In the genomic region with DNA sequence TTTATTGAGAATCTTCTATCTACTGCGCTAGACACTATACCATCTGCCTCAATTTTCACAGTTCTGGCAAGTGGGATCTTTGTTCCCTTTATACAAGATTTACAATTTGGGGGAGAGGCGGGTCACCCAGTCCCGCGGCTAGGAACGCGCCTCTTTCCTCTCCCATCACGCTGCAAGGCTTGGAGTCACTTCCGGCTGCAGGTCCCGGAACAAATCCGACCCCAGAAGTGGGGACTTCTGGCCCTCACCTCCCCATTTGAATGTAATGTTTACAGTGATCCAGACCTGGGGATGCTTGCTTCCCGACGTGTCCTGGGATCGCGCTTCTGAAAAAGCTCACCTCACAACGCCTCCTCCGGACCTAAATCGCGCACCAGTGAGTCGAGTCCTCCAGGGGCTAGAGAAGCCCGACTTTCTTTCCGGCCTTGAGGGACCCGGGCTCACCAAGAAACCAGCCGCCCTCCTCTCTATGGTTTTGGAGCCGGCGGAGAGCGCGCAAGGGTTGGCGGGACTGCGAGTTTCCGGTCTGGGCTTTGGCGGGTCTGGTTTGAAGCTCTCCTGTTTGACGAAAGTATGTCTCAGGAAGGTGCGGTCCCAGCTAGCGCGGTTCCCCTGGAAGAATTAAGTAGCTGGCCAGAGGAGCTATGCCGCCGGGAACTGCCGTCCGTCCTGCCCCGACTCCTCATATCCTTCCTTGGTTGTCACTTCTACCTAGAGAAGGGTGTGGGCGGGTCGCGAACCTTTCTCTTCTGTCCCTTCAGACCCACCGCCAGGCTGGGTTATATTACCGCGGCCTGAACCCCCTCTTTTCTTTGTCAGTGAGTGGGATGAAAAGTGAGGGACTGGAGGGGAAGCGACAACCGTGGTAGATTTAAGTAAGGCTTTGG, we compare ENCODE assay signal across 8 cellular contexts. TPM values are rescaled to one million over a fixed set of nuclear protein-coding genes. Genes with fewer than 3 reads are reported as not detected.
A peak's percentile ranks its signal among the peaks of the same experiment; 100 is the strongest.
DNase-seq lines count a peak whose midpoint lies in the region; ATAC-seq and TF ChIP-seq lines count a peak whose summit lies in the region.

A gene (minus strand): TSS at position 378 of the 887 bp plus-strand sequence. CDS start 1,212 bp downstream, outside the sequence.

- no peak for TF ChIP-seq EP300 in transverse colon (IDR thresholded peaks at IDR 0.05; ENCODE audit: low read depth)

- H3K27me3 ChIP-seq in cardiac muscle cell (no peaks in the 10 kb centered on the region), parathyroid adenoma (ENCODE audit: control insufficient read depth, insufficient read depth, low read length) (no peaks in the 10 kb centered on the region), transverse colon (no peaks in the 10 kb centered on the region)

- H3K27ac ChIP-seq in cardiac muscle cell (peak within 1 kb of the TSS; percentile 85), parathyroid adenoma (peak within 1 kb of the TSS; percentile 95), transverse colon (peak within 1 kb of the TSS; percentile 84 to 92 (median 89))

- peak within 1 kb of the TSS; percentile 79 for H3K4me3 ChIP-seq in GM12865 (ENCODE audit: low read depth, low read length)
- peak within 1 kb of the TSS; percentile 62 for H3K4me3 ChIP-seq in cardiac muscle cell
- peak within 1 kb of the TSS; percentile 95 for H3K4me3 ChIP-seq in parathyroid adenoma (ENCODE audit: low read depth, low read length)
- H3K4me3 ChIP-seq in transverse colon, result peak within 1 kb of the TSS; percentile 49 to 96 (median 55)

- ATAC-seq in HG02759 (IDR thresholded peaks at IDR 0.05; ENCODE audit: unreplicated experiment), result peak; percentile 97

- TF ChIP-seq POLR2A in transverse colon (IDR thresholded peaks at IDR 0.05), result peak; percentile 47

- no peak for TF ChIP-seq CTCF in GM12865 (IDR thresholded peaks at IDR 0.05; ENCODE audit: insufficient read depth, low read depth, low read length, missing control alignments)
- no peak for TF ChIP-seq CTCF in cardiac muscle cell (IDR thresholded peaks at IDR 0.05; ENCODE audit: low read depth, low read length)
- TF ChIP-seq CTCF in parathyroid adenoma (IDR thresholded peaks at IDR 0.05), result no peak
- TF ChIP-seq CTCF in transverse colon (IDR thresholded peaks at IDR 0.05), result peak in 1 of 5 experiments; percentile 27

- intact Hi-C loops in transverse colon (cut with DNase I; ENCODE audit: low total_unique reads), result no loop called here

- H3K4me2 ChIP-seq in parathyroid adenoma (ENCODE audit: low read length), result peak within 1 kb of the TSS; percentile 83

- peaks cover 6% of the 10 kb centered on the region for H3K79me2 ChIP-seq in parathyroid adenoma

- no peaks in the 10 kb centered on the region for H3K36me3 ChIP-seq in cardiac muscle cell
- no peaks in the 10 kb centered on the region for H3K36me3 ChIP-seq in parathyroid adenoma (ENCODE audit: control insufficient read depth, insufficient read depth, low read length)
- H3K36me3 ChIP-seq in transverse colon, result peaks cover 0 to 8% (median 0%) of the 10 kb centered on the region in 4 donors

- in situ Hi-C loops in transverse colon (cut with MboI; ENCODE audit: low pct_ligation_motif_present in 1 of 4, low pct_unique_long_range_greater_than_20kb in 1 of 4, low sequenced_read_pairs in 3 of 4), result no loop called here

- H3K9ac ChIP-seq in parathyroid adenoma, result peak within 1 kb of the TSS; percentile 50

- H3K4me1 ChIP-seq in cardiac muscle cell (ENCODE audit: low read depth), result peaks cover 7% of the 10 kb centered on the region
- H3K4me1 ChIP-seq in parathyroid adenoma, result peaks cover 8% of the 10 kb centered on the region
- H3K4me1 ChIP-seq in transverse colon, result peaks cover 2 to 26% (median 15%) of the 10 kb centered on the region in 4 donors

- peak within 1 kb of the TSS; percentile 91 for H2AFZ ChIP-seq in parathyroid adenoma

- DNase-seq in GM12865 (ENCODE audit: low read depth) (peak; percentile 98), NCI-H1417 (lab: John Stamatoyannopoulos, UW) (peak; percentile 96 to 99 (median 98)), SW 1271 (lab: John Stamatoyannopoulos, UW) (peak; percentile 75 to 85), cardiac muscle cell (ENCODE audit: low read depth in 1 of 2, low spot score in 1 of 2) (peak; percentile 92 to 97), transverse colon (peak; percentile 93)
- DNase-seq in activated naive CD8-positive, alpha-beta T cell treated with anti-CD3 and anti-CD28 coated beads, Interleukin-2, amount 50 U/mL, for 16 hours (ENCODE audit: low read depth, low spot score), result peak; percentile 78

- H3K9me3 ChIP-seq in cardiac muscle cell (ENCODE audit: low read depth) (no peaks in the 10 kb centered on the region), parathyroid adenoma (ENCODE audit: control insufficient read depth, low read length) (no peaks in the 10 kb centered on the region), transverse colon (no peaks in the 10 kb centered on the region)

- 0% methylated on average over 3 to 33 of the region's 48 CpGs for WGBS in transverse colon (ENCODE audit: low coverage in 1 of 2), 2 donors

RNA-seq across cellular contexts. Expression of the gene that starts here (rescaled TPM):
- total RNA-seq in cardiac muscle cell (4.0 and 4.5 TPM in 2 replicates), transverse colon (1 to 10 TPM in 2 of 4 donors, not detected in 2; 6.3 to 6.8 TPM)
- polyA plus RNA-seq in cardiac muscle cell, result 9.5 and 10.8 TPM in 2 replicates

Comparison
In these comparisons a context has a peak if more than half of its experiments do, and no peak if none do; other contexts are left out.
1. Peak in every context shown above with its lines: DNase-seq, ATAC-seq, H3K4me3 ChIP-seq and H3K27ac ChIP-seq.